Comparison of ENCODE assay signal across 1 cellular context in the genomic region with DNA sequence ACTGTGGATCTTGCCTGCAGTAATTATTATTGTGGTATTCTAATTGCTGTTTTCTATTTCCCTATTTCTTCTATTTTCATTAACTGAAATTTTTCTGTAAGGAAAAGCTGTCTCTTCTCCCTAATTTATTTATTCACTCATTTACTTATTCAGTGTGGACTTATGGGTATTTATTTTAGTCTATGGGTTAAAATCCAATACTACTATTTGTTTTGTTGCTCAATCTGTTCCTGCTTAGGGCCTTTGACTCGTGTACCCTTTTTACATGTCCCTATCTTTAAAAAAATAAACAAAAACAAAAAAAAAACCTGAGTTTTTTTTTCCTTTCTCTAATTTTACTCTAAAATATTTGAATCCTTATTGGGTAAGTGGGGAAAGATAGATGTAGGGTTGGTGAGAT.
TF ChIP-seq lines count a peak whose summit lies in the region.

No MANE protein-coding gene starts in this region.

TF ChIP-seq in H1, 55 proteins besides CTCF, POLR2A, EP300 and RAD21:
- TF ChIP-seq FOSL1 (IDR thresholded peaks at IDR 0.05; ENCODE audit: insufficient read depth, low read depth, low read length) (no peak), ZNF274 (IDR thresholded peaks at IDR 0.05; ENCODE audit: borderline replicate concordance, extremely low read depth, low read length) (no peak), JUN (IDR thresholded peaks at IDR 0.05; ENCODE audit: low read depth, low read length) (no peak), SP1 (IDR thresholded peaks at IDR 0.05; ENCODE audit: low read depth, low read length) (no peak), RNF2 (IDR thresholded peaks at IDR 0.05; ENCODE audit: borderline replicate concordance, low read depth, low read length, missing control alignments, poor library complexity, severe bottlenecking) (no peak)
- TF ChIP-seq, protein P1, sequence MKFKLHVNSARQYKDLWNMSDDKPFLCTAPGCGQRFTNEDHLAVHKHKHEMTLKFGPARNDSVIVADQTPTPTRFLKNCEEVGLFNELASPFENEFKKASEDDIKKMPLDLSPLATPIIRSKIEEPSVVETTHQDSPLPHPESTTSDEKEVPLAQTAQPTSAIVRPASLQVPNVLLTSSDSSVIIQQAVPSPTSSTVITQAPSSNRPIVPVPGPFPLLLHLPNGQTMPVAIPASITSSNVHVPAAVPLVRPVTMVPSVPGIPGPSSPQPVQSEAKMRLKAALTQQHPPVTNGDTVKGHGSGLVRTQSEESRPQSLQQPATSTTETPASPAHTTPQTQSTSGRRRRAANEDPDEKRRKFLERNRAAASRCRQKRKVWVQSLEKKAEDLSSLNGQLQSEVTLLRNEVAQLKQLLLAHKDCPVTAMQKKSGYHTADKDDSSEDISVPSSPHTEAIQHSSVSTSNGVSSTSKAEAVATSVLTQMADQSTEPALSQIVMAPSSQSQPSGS (IDR thresholded peaks at IDR 0.05; ENCODE audit: low read length) = no peak
